8 cellular contexts compared by ENCODE assay signal in genomic region chr4:89110541-89110985, GRCh38. TPM values are rescaled to one million over a fixed set of nuclear protein-coding genes. Genes with fewer than 3 reads are reported as not detected.
DNase-seq lines count a peak whose midpoint lies in the region; ATAC-seq and TF ChIP-seq lines count a peak whose summit lies in the region.

No MANE protein-coding gene starts in this region.

- DNase-seq in activated T-cell treated with anti-CD3 and anti-CD28 coated beads, Interleukin-2, amount 50 U/mL, for 4 hours, result no peak
- DNase-seq in activated T-cell treated with anti-CD3 and anti-CD28 coated beads, Interleukin-2, amount 50 U/mL, for 1 hour, result no peak
- DNase-seq in SK-N-DZ (ENCODE audit: low spot score), result peak; percentile 24
- no peak for DNase-seq in fibroblast of pulmonary artery (ENCODE audit: low read depth)
- no peak for DNase-seq in midbrain (lab: John Stamatoyannopoulos, UW)
- DNase-seq in SIG-M5 (lab: John Stamatoyannopoulos, UW), result no peak

- peaks cover 24% of the 10 kb centered on the region for H3K4me1 Mint-ChIP-seq in activated T-cell treated with anti-CD3 and anti-CD28 coated beads, Interleukin-2, amount 50 U/mL, for 4 hours (ENCODE audit: low read depth)

- no peak overlapping the region for H3K27ac ChIP-seq in rectal smooth muscle tissue (ENCODE audit: low read depth, low read length)

- H3K36me3 Mint-ChIP-seq in activated T-cell treated with anti-CD3 and anti-CD28 coated beads, Interleukin-2, amount 50 U/mL, for 4 hours (ENCODE audit: insufficient read depth), result peaks cover 7% of the 10 kb centered on the region

- peak overlapping the region; percentile 82 for H3K4me3 ChIP-seq in fibroblast of pulmonary artery (replicated peaks; ENCODE audit: low read depth, low read length)
- H3K4me3 ChIP-seq in rectal smooth muscle tissue (ENCODE audit: low read length), result peak overlapping the region; percentile 84

- ATAC-seq in activated T-cell treated with anti-CD3 and anti-CD28 coated beads, Interleukin-2, amount 50 U/mL, for 4 hours, result no peak
- no peak for ATAC-seq in GM21576 (IDR thresholded peaks at IDR 0.05; ENCODE audit: unreplicated experiment)

- peaks cover 5% of the 10 kb centered on the region for H3K4me1 ChIP-seq in rectal smooth muscle tissue (ENCODE audit: control insufficient read depth, insufficient read depth, low read length)

- no peak overlapping the region for H3K9ac ChIP-seq in rectal smooth muscle tissue (ENCODE audit: low read length)

- H3K36me3 ChIP-seq in rectal smooth muscle tissue (ENCODE audit: control insufficient read depth, insufficient read depth, low read length), result no peaks in the 10 kb centered on the region

- no peak for TF ChIP-seq CTCF in fibroblast of pulmonary artery (IDR thresholded peaks at IDR 0.05; ENCODE audit: low read length, missing control alignments)

- H3K27me3 Mint-ChIP-seq in activated T-cell treated with anti-CD3 and anti-CD28 coated beads, Interleukin-2, amount 50 U/mL, for 4 hours (ENCODE audit: low read depth), result peaks cover 8% of the 10 kb centered on the region

- H3K27me3 ChIP-seq in rectal smooth muscle tissue (ENCODE audit: control insufficient read depth, insufficient read depth, low read length), result no peaks in the 10 kb centered on the region

- H3K9me3 Mint-ChIP-seq in activated T-cell treated with anti-CD3 and anti-CD28 coated beads, Interleukin-2, amount 50 U/mL, for 4 hours, result peaks cover 22% of the 10 kb centered on the region

- peak overlapping the region; percentile 85 for H3K4me3 Mint-ChIP-seq in activated T-cell treated with anti-CD3 and anti-CD28 coated beads, Interleukin-2, amount 50 U/mL, for 4 hours

RNA-seq across cellular contexts. Expression of gene TIGD2, which starts 0.8 kb away (rescaled TPM):
- total RNA-seq in activated T-cell treated with anti-CD3 and anti-CD28 coated beads, Interleukin-2, amount 50 U/mL, for 4 hours, result 1 to 10 TPM; 2.9 to 3.9 (median 3.8) TPM
- polyA plus RNA-seq in SK-N-DZ (2014; cell fraction: cytosol; rRNA removed), result 6.2 and 7.1 TPM in 2 replicates
- 3.1 and 3.4 TPM in 2 replicates for polyA plus RNA-seq in SK-N-DZ (2014; cell fraction: nucleus; rRNA removed)

RNA-seq across cellular contexts. Expression of gene FAM13A, which starts 53.6 kb away (rescaled TPM):
- under 1 TPM; 0.38 to 0.86 (median 0.63) TPM for total RNA-seq in activated T-cell treated with anti-CD3 and anti-CD28 coated beads, Interleukin-2, amount 50 U/mL, for 4 hours
- polyA plus RNA-seq in SK-N-DZ (2014; cell fraction: cytosol; rRNA removed), result 14.9 and 16.4 TPM in 2 replicates
- 12.8 and 16.1 TPM in 2 replicates for polyA plus RNA-seq in SK-N-DZ (2014; cell fraction: nucleus; rRNA removed)
